21 cellular contexts compared by ENCODE assay signal in genomic region chr14:99863059-99863458, GRCh38.
"Had no signal": no experiment of that assay in that cellular context is flagged by ENCODE, and none has a peak within 500 bp of the region (broad histone marks: within the 10 kb centered on the region; RNA-seq: fewer than 3 reads in every experiment).

No MANE protein-coding gene starts in this region.

- H3K4me3 Mint-ChIP-seq: activated CD8-positive, alpha-beta T cell treated with anti-CD3 and anti-CD28 coated beads for 36 hours; activated naive CD4-positive, alpha-beta T cell treated with anti-CD3 and anti-CD28 coated beads, Interleukin-2, amount 10 ng/mL, durations not matched to agents 7 days and 5 days; activated T-helper 1 cell treated with anti-CD3 and anti-CD28 coated beads, Interleukin-12 subunit alpha, Interleukin-12 subunit beta, Interleukin-2, Interleukin-4 antibody, amounts not matched to agents 30 ng/mL and 10 ng/mL and 1 ng/mL, durations not matched to agents 14 hours and 24 hours and 36 hours; T-helper 17 cell had no signal

- DNase-seq: activated CD4-positive, CD25-positive, alpha-beta regulatory T cell; activated CD8-positive, alpha-beta memory T cell treated with anti-CD3 and anti-CD28 coated beads, Interleukin-2, amount 50 U/mL, for 4 hours; activated CD8-positive, alpha-beta T cell treated with anti-CD3 and anti-CD28 coated beads for 36 hours; activated effector memory CD4-positive, alpha-beta T cell treated with anti-CD3 and anti-CD28 coated beads, Interleukin-2, amount 50 U/mL, for 16 hours; activated naive CD4-positive, alpha-beta T cell treated with anti-CD3 and anti-CD28 coated beads, Interleukin-2, amount 10 ng/mL, durations not matched to agents 7 days and 5 days; activated T-cell treated with anti-CD3 and anti-CD28 coated beads, Interleukin-2, amount 50 U/mL, for 1 hour; aorta; central memory CD4-positive, alpha-beta T cell; Kasumi-1; KBM-7; NCI-H1105 treated with DMSO at 0.1 percent for 48 hours; NCI-H1436 treated with DMSO at 0.1 percent for 48 hours; NCI-H187; NCI-H2081; PC-9; SHP77 treated with DMSO at 0.1 percent for 48 hours; T-helper 17 cell; T1000 had no signal

- H3K27ac Mint-ChIP-seq: activated CD8-positive, alpha-beta T cell treated with anti-CD3 and anti-CD28 coated beads for 36 hours; activated naive CD4-positive, alpha-beta T cell treated with anti-CD3 and anti-CD28 coated beads, Interleukin-2, amount 10 ng/mL, durations not matched to agents 7 days and 5 days; activated T-helper 1 cell treated with anti-CD3 and anti-CD28 coated beads, Interleukin-12 subunit alpha, Interleukin-12 subunit beta, Interleukin-2, Interleukin-4 antibody, amounts not matched to agents 30 ng/mL and 10 ng/mL and 1 ng/mL, durations not matched to agents 14 hours and 24 hours and 36 hours; T-helper 17 cell had no signal

- H3K4me2 ChIP-seq: PC-9 had no signal

- H3K27ac ChIP-seq: breast epithelium, PC-9 had no signal

- FAIRE-seq: TTC549 had no signal

- H3K9me3 ChIP-seq: breast epithelium had no signal

- H2AFZ ChIP-seq: PC-9 had no signal

- H3K36me3 ChIP-seq: breast epithelium had no signal

- ATAC-seq: activated CD8-positive, alpha-beta T cell treated with anti-CD3 and anti-CD28 coated beads for 36 hours; T-helper 17 cell had no signal

- H3K27me3 ChIP-seq: breast epithelium had no signal

- H3K4me1 ChIP-seq: breast epithelium had no signal

- H3K36me3 Mint-ChIP-seq: activated naive CD4-positive, alpha-beta T cell treated with anti-CD3 and anti-CD28 coated beads, Interleukin-2, amount 10 ng/mL, durations not matched to agents 7 days and 5 days had no signal

- H3K9me3 Mint-ChIP-seq: activated CD8-positive, alpha-beta T cell treated with anti-CD3 and anti-CD28 coated beads for 36 hours; activated naive CD4-positive, alpha-beta T cell treated with anti-CD3 and anti-CD28 coated beads, Interleukin-2, amount 10 ng/mL, durations not matched to agents 7 days and 5 days; activated T-helper 1 cell treated with anti-CD3 and anti-CD28 coated beads, Interleukin-12 subunit alpha, Interleukin-12 subunit beta, Interleukin-2, Interleukin-4 antibody, amounts not matched to agents 30 ng/mL and 10 ng/mL and 1 ng/mL, durations not matched to agents 14 hours and 24 hours and 36 hours had no signal

- H3K4me3 ChIP-seq: breast epithelium, PC-9 had no signal

- H3K4me1 Mint-ChIP-seq: activated naive CD4-positive, alpha-beta T cell treated with anti-CD3 and anti-CD28 coated beads, Interleukin-2, amount 10 ng/mL, durations not matched to agents 7 days and 5 days had no signal
